Comparison of ENCODE assay signal across 12 cellular contexts in the genomic region with DNA sequence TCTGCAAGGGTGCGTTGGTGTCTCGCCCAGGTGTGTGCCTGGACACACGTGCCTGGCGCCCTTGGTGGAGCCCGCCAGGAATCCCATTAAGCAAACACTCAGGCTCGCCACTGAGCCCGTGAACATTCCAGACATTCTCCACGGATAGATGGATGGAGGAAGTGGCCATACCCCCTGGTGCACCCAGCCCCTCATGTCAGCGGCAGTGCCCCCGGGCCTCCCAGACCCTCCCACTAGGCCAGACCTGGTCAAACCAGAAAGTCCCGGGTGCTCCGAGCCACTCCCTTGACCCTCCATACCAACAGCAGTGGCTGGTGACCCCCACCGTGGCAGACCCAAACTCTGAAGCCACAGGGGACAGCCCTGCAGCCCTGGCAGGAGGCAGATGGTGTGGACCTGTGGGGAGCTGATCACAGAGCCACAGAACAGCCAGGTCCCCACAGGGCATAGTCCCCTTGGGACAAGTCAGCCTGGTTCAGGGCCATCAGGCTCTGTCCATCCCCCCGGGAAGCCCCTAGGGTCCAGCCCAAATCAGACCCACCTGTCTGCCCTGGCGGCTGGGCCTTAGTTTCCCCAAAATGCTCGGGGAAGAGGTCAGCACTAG. TPM values are rescaled to one million over a fixed set of nuclear protein-coding genes. Genes with fewer than 3 reads are reported as not detected.
DNase-seq lines count a peak whose midpoint lies in the region; ATAC-seq, FAIRE-seq and TF ChIP-seq lines count a peak whose summit lies in the region.
"Had no signal": no experiment of that assay in that cellular context is flagged by ENCODE, and none has a peak within 500 bp of the region (broad histone marks: within the 10 kb centered on the region; RNA-seq: fewer than 3 reads in every experiment).

No MANE protein-coding gene starts in this region.

- H3K36me3 ChIP-seq in left ventricle myocardium inferior: peaks cover 2% of the 10 kb centered on the region
- peaks cover 0 to 10% of the 10 kb centered on the region in 2 donors for H3K36me3 ChIP-seq in duodenal mucosa (ENCODE audit: control insufficient read depth in 1 of 2, insufficient read depth in 2 of 2, low read length in 2 of 2)
- H3K36me3 ChIP-seq in mucosa of stomach (ENCODE audit: control insufficient read depth, insufficient read depth, low read length): no peaks in the 10 kb centered on the region

- H3K27me3 ChIP-seq in left ventricle myocardium inferior (ENCODE audit: low read depth) (peaks cover 71% of the 10 kb centered on the region), duodenal mucosa (ENCODE audit: control insufficient read depth in 1 of 2, insufficient read depth in 2 of 2, low read length in 2 of 2) (peaks cover 4 to 11% of the 10 kb centered on the region in 2 donors), mucosa of stomach (ENCODE audit: control insufficient read depth, insufficient read depth, low read length) (peaks cover 10% of the 10 kb centered on the region)

- H3K4me1 ChIP-seq in left ventricle myocardium inferior (peaks cover 45% of the 10 kb centered on the region), duodenal mucosa (ENCODE audit: control insufficient read depth in 1 of 2, insufficient read depth in 2 of 2, low read length in 2 of 2) (peaks cover 53 to 67% of the 10 kb centered on the region in 2 donors), mucosa of stomach (ENCODE audit: control insufficient read depth, insufficient read depth, low read length) (peaks cover 63% of the 10 kb centered on the region)

- peak overlapping the region; percentile 35 to 94 for H3K9ac ChIP-seq in duodenal mucosa (ENCODE audit: low read depth in 1 of 2, low read length in 2 of 2)
- peak overlapping the region; percentile 75 for H3K9ac ChIP-seq in mucosa of stomach (ENCODE audit: low read length)

- H3K9me3 ChIP-seq in left ventricle myocardium inferior (replicated peaks) (no peaks in the 10 kb centered on the region), duodenal mucosa (ENCODE audit: control insufficient read depth in 1 of 2, low read length in 2 of 2) (no peaks in the 10 kb centered on the region), mucosa of stomach (ENCODE audit: control insufficient read depth, low read length) (no peaks in the 10 kb centered on the region)

- FAIRE-seq in urothelium cell line (lab: Jason Lieb, UNC): no peak
- FAIRE-seq: TTC549 had no signal

- H3K27ac ChIP-seq in left ventricle myocardium inferior (replicated peaks): peak overlapping the region; percentile 56
- H3K27ac ChIP-seq in duodenal mucosa (ENCODE audit: low read depth, low read length): peak overlapping the region; percentile 80

- ATAC-seq in GM21717 (IDR thresholded peaks at IDR 0.05; ENCODE audit: unreplicated experiment): no peak
- ATAC-seq in GM21526 (IDR thresholded peaks at IDR 0.05; ENCODE audit: low FRiP score, unreplicated experiment): no peak

- intact Hi-C loops in left ventricle myocardium inferior (cut with micrococcal nuclease): no loop called here
- intact Hi-C loops in cardiac septum (cut with DNase I): no loop called here

- no peak for DNase-seq in left ventricle myocardium inferior
- no peak for DNase-seq in cardiac septum (ENCODE audit: low spot score)
- peak; percentile 28 for DNase-seq in urothelium cell line (ENCODE audit: low spot score)
- no peak for DNase-seq in HCEC 1CT
- DNase-seq: activated effector memory CD4-positive, alpha-beta T cell treated with Interleukin-2 at 50 U/mL for 16 hours; effector CD4-positive, alpha-beta T cell; retina had no signal

- no peak for TF ChIP-seq CTCF in left ventricle myocardium inferior (IDR thresholded peaks at IDR 0.05; ENCODE audit: borderline replicate concordance)

- H3K4me3 ChIP-seq in left ventricle myocardium inferior (no peak overlapping the region), duodenal mucosa (ENCODE audit: low read depth in 1 of 2, low read length in 2 of 2) (peak overlapping the region; percentile 78 to 85), mucosa of stomach (ENCODE audit: low read length) (peak overlapping the region; percentile 50)

RNA-seq across cellular contexts. Expression of a gene that starts 1.9 kb away (rescaled TPM):
- total RNA-seq in left ventricle myocardium inferior (2.2 TPM), cardiac septum (2.3 TPM)

RNA-seq across cellular contexts. Expression of a gene that starts 12.3 kb away (rescaled TPM):
- total RNA-seq in left ventricle myocardium inferior: 10.3 TPM
- total RNA-seq in cardiac septum: 15.5 TPM

RNA-seq across cellular contexts. Expression of a gene that starts 12.9 kb away (rescaled TPM):
- total RNA-seq in left ventricle myocardium inferior: 18.1 TPM
- total RNA-seq in cardiac septum: 21.3 TPM

RNA-seq across cellular contexts. Expression of a gene that starts 39.3 kb away (rescaled TPM):
- 101 TPM for total RNA-seq in left ventricle myocardium inferior
- total RNA-seq in cardiac septum: 92.4 TPM
